10 cellular contexts compared by ENCODE assay signal in genomic region chr16:89667000-89667399, GRCh38. TPM values are rescaled to one million over a fixed set of nuclear protein-coding genes. Genes with fewer than 3 reads are reported as not detected.
DNase-seq lines count a peak whose midpoint lies in the region; FAIRE-seq and TF ChIP-seq lines count a peak whose summit lies in the region.
"Not testable (repeated sequence)": the region's sequence is repeated elsewhere in the genome, so short reads cannot be mapped to it uniquely, and the experiment has no call there.
"Had no signal": no experiment of that assay in that cellular context is flagged by ENCODE, and none has a peak within 500 bp of the region (broad histone marks: within the 10 kb centered on the region; RNA-seq: fewer than 3 reads in every experiment).

No MANE protein-coding gene starts in this region.

- H3K4me3 ChIP-seq in NB4 (ENCODE audit: low read depth, low read length); SJCRH30; liver (ENCODE audit: low read depth in 1 of 3, low read length in 3 of 3); stomach: not testable (repeated sequence)

- not testable (repeated sequence) for H3K4me1 ChIP-seq in SJCRH30, stomach
- peaks cover 0 to 15% (median 8%) of the 10 kb centered on the region in 4 donors for H3K4me1 ChIP-seq in liver (ENCODE audit: control insufficient read depth in 4 of 4, insufficient read depth in 4 of 4, low read length in 3 of 4)

- DNase-seq in DMS 273 (lab: John Stamatoyannopoulos, UW; ENCODE audit: unreplicated experiment) (peak; percentile 75), NB4 (ENCODE audit: low read depth) (peak; percentile 43), SJCRH30 (peak; percentile 36 to 45), astrocyte of the hippocampus (ENCODE audit: low read depth, low spot score) (peak; percentile 33), fibroblast of peridontal ligament (ENCODE audit: extremely low read depth) (peak; percentile 18), stomach (peak; percentile 43)
- not testable (repeated sequence) for DNase-seq in GM19239 (ENCODE audit: insufficient read length, low spot score)

- TF ChIP-seq POLR2A in NB4 (IDR thresholded peaks at IDR 0.05; ENCODE audit: extremely low read depth, insufficient read length); stomach (IDR thresholded peaks at IDR 0.05): not testable (repeated sequence)

- TF ChIP-seq RAD21 in liver (IDR thresholded peaks at IDR 0.05) = peak; percentile 57 to 69

- peak; percentile 4 for FAIRE-seq in GM19239 (lab: Jason Lieb, UNC)

- intact Hi-C loops in stomach (cut with DNase I; ENCODE audit: low total_unique reads) = not testable (repeated sequence)

- not testable (repeated sequence) for H3K27ac ChIP-seq in SJCRH30; liver (ENCODE audit: low read depth in 1 of 2, low read length in 2 of 2); stomach

- not testable (repeated sequence) for TF ChIP-seq EP300 in stomach (IDR thresholded peaks at IDR 0.05)

- not testable (repeated sequence) for H3K27me3 ChIP-seq in SJCRH30; liver (ENCODE audit: control insufficient read depth in 4 of 4, insufficient read depth in 4 of 4, low read length in 3 of 4); stomach

- H3K9ac ChIP-seq in liver (ENCODE audit: low read depth in 1 of 2, low read length in 2 of 2) = not testable (repeated sequence)

- H3K36me3 ChIP-seq in SJCRH30 (peaks cover 28% of the 10 kb centered on the region), stomach (peaks cover 0 to 31% (median 18%) of the 10 kb centered on the region in 4 donors)
- H3K36me3 ChIP-seq in liver (ENCODE audit: control insufficient read depth in 4 of 4, insufficient read depth in 3 of 4, low read depth in 1 of 4, low read length in 3 of 4) = not testable (repeated sequence)

- H3K9me3 ChIP-seq in SJCRH30 (replicated peaks); liver (ENCODE audit: control insufficient read depth in 4 of 4, low read length in 3 of 4); stomach: not testable (repeated sequence)

- TF ChIP-seq CTCF in NB4 (IDR thresholded peaks at IDR 0.05; ENCODE audit: low read depth, low read length) (peak; percentile 29), liver (IDR thresholded peaks at IDR 0.05; ENCODE audit: low read depth, low read length, missing input control) (peak; percentile 26), stomach (IDR thresholded peaks at IDR 0.05) (peak in 2 of 7 experiments; percentile 17 to 34)

- 60% methylated on average over 7 of the region's 7 CpGs for WGBS in liver
- WGBS in stomach, 5 donors = 52 to 82% (median 65%) methylated on average over 6 to 7 of the region's 7 CpGs

RNA-seq across cellular contexts. Expression of gene SPATA33, which starts 9.4 kb away (rescaled TPM):
- total RNA-seq in SJCRH30 (2014; rRNA removed; shearing (Covaris generic)) = 9.9 and 12.7 TPM in 2 replicates
- total RNA-seq in liver = 1 to 10 TPM; 3.3 to 3.6 TPM
- 1 to 10 TPM; 1.6 to 3.5 TPM for polyA plus RNA-seq in liver
- total RNA-seq in stomach = 100 to 1,000 TPM in 1 of 5 donors, 10 to 100 TPM in 2, 1 to 10 TPM in 2; 3.2 to 181 (median 12.3) TPM
- polyA plus RNA-seq in stomach = 10 to 100 TPM in 1 of 3 donors, 1 to 10 TPM in 2; 6.4 to 21.2 (median 9.9) TPM

RNA-seq across cellular contexts. Expression of gene CHMP1A, which starts 9.5 kb away (rescaled TPM):
- 71.1 and 75.6 TPM in 2 replicates for total RNA-seq in SJCRH30 (2014; rRNA removed; shearing (Covaris generic))
- total RNA-seq in liver (10 to 100 TPM; 31.7 to 36.7 TPM), stomach (100 to 1,000 TPM in 1 of 5 donors, 10 to 100 TPM in 4; 20.1 to 146 (median 61.7) TPM)
- polyA plus RNA-seq in liver (10 to 100 TPM; 25.7 to 32.9 TPM), stomach (100 to 1,000 TPM in 1 of 3 donors, 10 to 100 TPM in 2; 56.4 to 106 (median 62.1) TPM)

RNA-seq across cellular contexts. Expression of gene CDK10, which starts 19.5 kb away (rescaled TPM):
- 29.0 and 35.1 TPM in 2 replicates for total RNA-seq in SJCRH30 (2014; rRNA removed; shearing (Covaris generic))
- total RNA-seq in liver = 10 to 100 TPM; 25.1 to 68.4 TPM
- polyA plus RNA-seq in liver = 10 to 100 TPM; 43.6 to 81.2 TPM
- total RNA-seq in stomach = 100 to 1,000 TPM in 3 of 5 donors, 10 to 100 TPM in 2; 40.9 to 256 (median 133) TPM
- 100 to 1,000 TPM in 1 of 3 donors, 10 to 100 TPM in 2; 60.0 to 106 (median 67.1) TPM for polyA plus RNA-seq in stomach

RNA-seq across cellular contexts. Expression of gene SPATA2L, which starts 34.5 kb away (rescaled TPM):
- total RNA-seq in SJCRH30 (2014; rRNA removed; shearing (Covaris generic)) = 6.0 and 7.2 TPM in 2 replicates
- total RNA-seq in liver (10 to 100 TPM in 1 of 2 donors, 1 to 10 TPM in 1; 5.9 to 11.3 TPM), stomach (10 to 100 TPM in 3 of 5 donors, 1 to 10 TPM in 1, not detected in 1; 9.7 to 41.4 (median 32.3) TPM)
- polyA plus RNA-seq in liver (1 to 10 TPM; 4.6 to 7.8 TPM), stomach (10 to 100 TPM; 10.6 to 12.8 (median 12.2) TPM)

RNA-seq across cellular contexts. Expression of gene DPEP1, which starts 53.6 kb away (rescaled TPM):
- 1.6 and 1.7 TPM in 2 replicates for total RNA-seq in SJCRH30 (2014; rRNA removed; shearing (Covaris generic))
- total RNA-seq in liver (under 1 TPM; 0.25 to 0.65 TPM), stomach (10 to 100 TPM in 1 of 5 donors, 1 to 10 TPM in 1, under 1 TPM in 1, not detected in 2; 0.58 to 12.3 (median 4.8) TPM)
- polyA plus RNA-seq in liver (under 1 TPM; 0.14 to 0.83 TPM), stomach (1 to 10 TPM in 1 of 3 donors, under 1 TPM in 2; 0.23 to 1.4 (median 0.62) TPM)
- total RNA-seq: activated T-helper 17 cell treated with anti-CD3 and anti-CD28 coated beads, Interleukin-2, amount 50 U/mL, for 72 hours; mammary epithelial cell had no signal
- polyA plus RNA-seq: mammary epithelial cell had no signal
